Comparison of ENCODE assay signal across 9 cellular contexts in genomic region chr7:73681031-73681430, GRCh38. TPM values are rescaled to one million over a fixed set of nuclear protein-coding genes. Genes with fewer than 3 reads are reported as not detected.
DNase-seq lines count a peak whose midpoint lies in the region; ATAC-seq and TF ChIP-seq lines count a peak whose summit lies in the region.
"Had no signal": no experiment of that assay in that cellular context is flagged by ENCODE, and none has a peak within 500 bp of the region (broad histone marks: within the 10 kb centered on the region; RNA-seq: fewer than 3 reads in every experiment).

No MANE protein-coding gene starts in this region.

- H3K27ac Mint-ChIP-seq in MCF 10A (ENCODE audit: low read depth, unreplicated experiment): peak overlapping the region; percentile 97
- no peak overlapping the region for H3K27ac Mint-ChIP-seq in activated CD4-positive, alpha-beta memory T cell treated with anti-CD3 and anti-CD28 coated beads for 36 hours
- no peak overlapping the region for H3K27ac Mint-ChIP-seq in stimulated activated memory B cell treated with anti-CD40 and anti-IgM and Interleukin-4, amounts not matched to agents 10 μg/mL and 1 μg/mL and 100 μg/mL, for 72 hours

- H3K4me3 ChIP-seq in breast epithelium: peak overlapping the region in 1 of 3 donors; percentile 87

- no peak for TF ChIP-seq POLR2A in breast epithelium (IDR thresholded peaks at IDR 0.05)

- DNase-seq in MCF 10A (ENCODE audit: unreplicated experiment) (peak; percentile 41), breast epithelium (ENCODE audit: low spot score in 2 of 2) (no peak), glomerular visceral epithelial cell (ENCODE audit: extremely low spot score) (peak; percentile 22), retina (no peak), DMS153 treated with DMSO at 0.1 percent for 48 hours (lab: John Stamatoyannopoulos, UW; ENCODE audit: unreplicated experiment) (no peak)
- no peak for DNase-seq in activated CD4-positive, alpha-beta memory T cell treated with anti-CD3 and anti-CD28 coated beads for 36 hours

- H3K9me3 Mint-ChIP-seq in MCF 10A (ENCODE audit: unreplicated experiment): no peaks in the 10 kb centered on the region
- no peaks in the 10 kb centered on the region for H3K9me3 Mint-ChIP-seq in activated CD4-positive, alpha-beta memory T cell treated with anti-CD3 and anti-CD28 coated beads for 36 hours
- H3K9me3 Mint-ChIP-seq in stimulated activated memory B cell treated with anti-CD40 and anti-IgM and Interleukin-4, amounts not matched to agents 10 μg/mL and 1 μg/mL and 100 μg/mL, for 72 hours: no peaks in the 10 kb centered on the region

- ATAC-seq in stimulated activated memory B cell treated with anti-CD40 and anti-IgM and Interleukin-4, amounts not matched to agents 10 μg/mL and 1 μg/mL and 100 μg/mL, for 72 hours: no peak
- ATAC-seq in HG03025 (IDR thresholded peaks at IDR 0.05; ENCODE audit: low FRiP score, unreplicated experiment): no peak

- CTCF ChIA-PET in MCF 10A (lab: Yijun Ruan, JAX): interaction anchor here (0.7 to 2.0 kb wide), 3 partner anchors 23 to 74 kb away, joined by 3 to 10 read pairs (median 4); no protein-coding TSS in a partner anchor
- CTCF ChIA-PET in activated CD4-positive, alpha-beta memory T cell treated with anti-CD3 and anti-CD28 coated beads for 36 hours (lab: Charles Lee): interaction anchor here (1.2 kb wide), 1 partner anchor 21 kb away, joined by 3 read pairs; no protein-coding TSS in a partner anchor

- no peaks in the 10 kb centered on the region for H3K27me3 Mint-ChIP-seq in MCF 10A (ENCODE audit: insufficient read depth, unreplicated experiment)
- H3K27me3 Mint-ChIP-seq in activated CD4-positive, alpha-beta memory T cell treated with anti-CD3 and anti-CD28 coated beads for 36 hours: no peaks in the 10 kb centered on the region
- H3K27me3 Mint-ChIP-seq in stimulated activated memory B cell treated with anti-CD40 and anti-IgM and Interleukin-4, amounts not matched to agents 10 μg/mL and 1 μg/mL and 100 μg/mL, for 72 hours: no peaks in the 10 kb centered on the region

- intact Hi-C loops in MCF 10A (cut with micrococcal nuclease): no loop called here
- intact Hi-C loops in breast epithelium (cut with DNase I; ENCODE audit: low total_unique reads): no loop called here
- intact Hi-C loops in activated CD4-positive, alpha-beta memory T cell treated with anti-CD3 and anti-CD28 coated beads for 36 hours (cut with micrococcal nuclease): loop anchor here (10.0 kb wide), 1 partner anchor 156 kb away; the partner anchor contains the start of gene BAZ1B

- H3K9me3 ChIP-seq in breast epithelium: no peaks in the 10 kb centered on the region
- H3K9me3 ChIP-seq: esophagus muscularis mucosa had no signal

- H3K36me3 Mint-ChIP-seq in MCF 10A (ENCODE audit: insufficient read depth, unreplicated experiment): peaks cover 18% of the 10 kb centered on the region
- peaks cover 14% of the 10 kb centered on the region for H3K36me3 Mint-ChIP-seq in activated CD4-positive, alpha-beta memory T cell treated with anti-CD3 and anti-CD28 coated beads for 36 hours
- H3K36me3 Mint-ChIP-seq in stimulated activated memory B cell treated with anti-CD40 and anti-IgM and Interleukin-4, amounts not matched to agents 10 μg/mL and 1 μg/mL and 100 μg/mL, for 72 hours: peaks cover 22% of the 10 kb centered on the region

- H3K4me3 Mint-ChIP-seq in MCF 10A (ENCODE audit: unreplicated experiment): peak overlapping the region; percentile 94
- peak overlapping the region; percentile 42 for H3K4me3 Mint-ChIP-seq in activated CD4-positive, alpha-beta memory T cell treated with anti-CD3 and anti-CD28 coated beads for 36 hours
- H3K4me3 Mint-ChIP-seq in stimulated activated memory B cell treated with anti-CD40 and anti-IgM and Interleukin-4, amounts not matched to agents 10 μg/mL and 1 μg/mL and 100 μg/mL, for 72 hours: peak overlapping the region; percentile 29

- H3K27me3 ChIP-seq in breast epithelium: no peaks in the 10 kb centered on the region
- H3K27me3 ChIP-seq: esophagus muscularis mucosa had no signal

- peaks cover 11 to 14% of the 10 kb centered on the region in 2 donors for H3K4me1 ChIP-seq in breast epithelium

- no TSS peak for BruUV-seq in MCF 10A (replicated peaks; lab: Mats Ljungman, UMichigan)

- POLR2A ChIA-PET in MCF 10A (lab: Yijun Ruan, JAX): interaction anchor here (0.6 to 1.9 kb wide), 6 partner anchors 26 to 175 kb away, joined by 3 to 7 read pairs (median 5); partner anchors contain the start of gene BCL7B
- POLR2A ChIA-PET in activated CD4-positive, alpha-beta memory T cell treated with anti-CD3 and anti-CD28 coated beads for 36 hours (lab: Charles Lee): no interaction called here

- H3K27ac ChIP-seq in breast epithelium: no peak overlapping the region
- H3K27ac ChIP-seq: esophagus muscularis mucosa had no signal

- H3K36me3 ChIP-seq in breast epithelium: no peaks in the 10 kb centered on the region

- TF ChIP-seq CTCF in MCF 10A (IDR thresholded peaks at IDR 0.05; ENCODE audit: unreplicated experiment) (no peak), breast epithelium (IDR thresholded peaks at IDR 0.05) (no peak)

- peaks cover 18% of the 10 kb centered on the region for H3K4me1 Mint-ChIP-seq in MCF 10A (ENCODE audit: insufficient read depth, unreplicated experiment)
- peaks cover 35% of the 10 kb centered on the region for H3K4me1 Mint-ChIP-seq in activated CD4-positive, alpha-beta memory T cell treated with anti-CD3 and anti-CD28 coated beads for 36 hours (ENCODE audit: low read depth)
- H3K4me1 Mint-ChIP-seq in stimulated activated memory B cell treated with anti-CD40 and anti-IgM and Interleukin-4, amounts not matched to agents 10 μg/mL and 1 μg/mL and 100 μg/mL, for 72 hours: peaks cover 44% of the 10 kb centered on the region

RNA-seq across cellular contexts. Expression of gene DNAJC30, which starts 2.2 kb away (rescaled TPM):
- total RNA-seq in MCF 10A (2022) (11.0 and 11.4 TPM in 2 replicates), breast epithelium (1 to 10 TPM; 2.9 to 6.9 (median 4.6) TPM)
- 1 to 10 TPM; 6.1 to 6.3 TPM for total RNA-seq in activated CD4-positive, alpha-beta memory T cell treated with anti-CD3 and anti-CD28 coated beads for 36 hours

RNA-seq across cellular contexts. Expression of gene BUD23, which starts 2.4 kb away (rescaled TPM):
- total RNA-seq in MCF 10A (2022) (71.5 and 81.9 TPM in 2 replicates), breast epithelium (10 to 100 TPM; 39.5 to 49.8 (median 41.0) TPM)
- total RNA-seq in activated CD4-positive, alpha-beta memory T cell treated with anti-CD3 and anti-CD28 coated beads for 36 hours: 10 to 100 TPM; 92.0 to 94.0 TPM

RNA-seq across cellular contexts. Expression of gene VPS37D, which starts 13.4 kb away (rescaled TPM):
- total RNA-seq in MCF 10A (2022) (0.44 and 1.3 TPM in 2 replicates), breast epithelium (1 to 10 TPM; 3.5 to 5.9 (median 3.8) TPM)
- under 1 TPM; 0.22 to 0.26 TPM for total RNA-seq in activated CD4-positive, alpha-beta memory T cell treated with anti-CD3 and anti-CD28 coated beads for 36 hours

RNA-seq across cellular contexts. Expression of gene STX1A, which starts 38.4 kb away (rescaled TPM):
- total RNA-seq in MCF 10A (2022): 21.9 and 24.2 TPM in 2 replicates
- 1 to 10 TPM; 5.9 to 9.5 (median 8.5) TPM for total RNA-seq in breast epithelium
- total RNA-seq in activated CD4-positive, alpha-beta memory T cell treated with anti-CD3 and anti-CD28 coated beads for 36 hours: 10 to 100 TPM; 31.8 to 39.2 TPM

RNA-seq across cellular contexts. Expression of gene MLXIPL, which starts 56.7 kb away (rescaled TPM):
- 1.5 TPM in 1 of 2 replicates, not detected in the other for total RNA-seq in MCF 10A (2022)
- total RNA-seq in breast epithelium: 100 to 1,000 TPM in 1 of 3 donors, 10 to 100 TPM in 2; 10.4 to 109 (median 21.3) TPM
- not detected for total RNA-seq in activated CD4-positive, alpha-beta memory T cell treated with anti-CD3 and anti-CD28 coated beads for 36 hours

Comparison
In these comparisons a context has a peak if more than half of its experiments do, and no peak if none do; other contexts are left out.
1. DNase-seq: peak in MCF 10A (single experiment) and glomerular visceral epithelial cell (single experiment); none in breast epithelium (0 of 2), activated CD4-positive, alpha-beta memory T cell treated with anti-CD3 and anti-CD28 coated beads for 36 hours (single experiment), retina (single experiment) and DMS153 treated with DMSO at 0.1 percent for 48 hours (single experiment).
2. H3K4me3 Mint-ChIP-seq: peak in every context shown above with its lines; median percentile 94 in MCF 10A; 42 in activated CD4-positive, alpha-beta memory T cell treated with anti-CD3 and anti-CD28 coated beads for 36 hours; 29 in stimulated activated memory B cell treated with anti-CD40 and anti-IgM and Interleukin-4, amounts not matched to agents 10 μg/mL and 1 μg/mL and 100 μg/mL, for 72 hours.